Comparison of ENCODE assay signal across 8 cellular contexts in genomic region chr15:75639709-75640482, GRCh38. TPM values are rescaled to one million over a fixed set of nuclear protein-coding genes. Genes with fewer than 3 reads are reported as not detected.
DNase-seq lines count a peak whose midpoint lies in the region; ATAC-seq, FAIRE-seq and TF ChIP-seq lines count a peak whose summit lies in the region.

TSS of gene IMP3 (minus strand) at chr15:75640224. CDS start at chr15:75640168, 56 bp downstream.

- H3K9me3 ChIP-seq in body of pancreas (no peaks in the 10 kb centered on the region), sigmoid colon (no peaks in the 10 kb centered on the region)

- TF ChIP-seq CTCF in 22Rv1 (IDR thresholded peaks at IDR 0.05) (no peak), body of pancreas (IDR thresholded peaks at IDR 0.05) (peak in 1 of 7 experiments; percentile 2), sigmoid colon (IDR thresholded peaks at IDR 0.05) (no peak)

- H3K27ac ChIP-seq in 22Rv1, result peak within 1 kb of the TSS; percentile 95
- peak within 1 kb of the TSS; percentile 83 to 98 (median 94) for H3K27ac ChIP-seq in body of pancreas
- H3K27ac ChIP-seq in sigmoid colon, result peak within 1 kb of the TSS; percentile 88 to 93 (median 92)

- no peaks in the 10 kb centered on the region for H3K27me3 ChIP-seq in body of pancreas
- no peaks in the 10 kb centered on the region for H3K27me3 ChIP-seq in sigmoid colon

- peak; percentile 74 for FAIRE-seq in TTC549 (lab: Jason Lieb, UNC)

- peak in 1 of 4 donors; percentile 27 for TF ChIP-seq EP300 in sigmoid colon (IDR thresholded peaks at IDR 0.05)

- peak; percentile 98 to 99 (median 99) for TF ChIP-seq POLR2A in body of pancreas (IDR thresholded peaks at IDR 0.05)
- peak; percentile 93 to 97 for TF ChIP-seq POLR2A in sigmoid colon (IDR thresholded peaks at IDR 0.05)

- H3K36me3 ChIP-seq in body of pancreas (replicated peaks in 1 of 2; ENCODE audit: insufficient read depth in 1 of 2, low read depth in 2 of 2), result no peaks in the 10 kb centered on the region
- H3K36me3 ChIP-seq in sigmoid colon, result no peaks in the 10 kb centered on the region

- peak; percentile 81 for DNase-seq in NCI-H2107 treated with DMSO at 0.1 percent for 48 hours (lab: John Stamatoyannopoulos, UW; ENCODE audit: unreplicated experiment)
- peak; percentile 95 to 97 (median 96) for DNase-seq in body of pancreas
- DNase-seq in iPS DF 19.7 (ENCODE audit: low read depth, low spot score), result peak; percentile 93
- peak; percentile 98 for DNase-seq in sigmoid colon

- H3K4me1 ChIP-seq in body of pancreas (peaks cover 39% of the 10 kb centered on the region), sigmoid colon (peaks cover 0 to 41% (median 29%) of the 10 kb centered on the region in 4 donors)

- WGBS in body of pancreas, 2 donors, result 0 to 1% methylated on average over 28 to 83 of the region's 83 CpGs
- 0 to 1% methylated on average over 83 of the region's 83 CpGs for WGBS in sigmoid colon, 2 donors

- H3K4me3 ChIP-seq in body of pancreas (peak within 1 kb of the TSS; percentile 54 to 99), sigmoid colon (peak within 1 kb of the TSS; percentile 76 to 84 (median 81))

- intact Hi-C loops in body of pancreas (cut with DNase I), result no loop called here
- intact Hi-C loops in sigmoid colon (cut with DNase I), result loop anchor here (5.0 kb wide), 4 partner anchors 42 to 188 kb away; partner anchors contain the start of gene SIN3A

- ATAC-seq in GM18520 (IDR thresholded peaks at IDR 0.05; ENCODE audit: unreplicated experiment), result peak; percentile 93
- ATAC-seq in HG03064 (IDR thresholded peaks at IDR 0.05; ENCODE audit: low read depth, unreplicated experiment), result peak; percentile 93
- peak; percentile 96 for ATAC-seq in body of pancreas

RNA-seq across cellular contexts. Expression of gene IMP3, which starts in this region (rescaled TPM):
- total RNA-seq in body of pancreas, result 10 to 100 TPM; 43.1 to 66.6 TPM
- 100 to 1,000 TPM in 1 of 4 donors, 10 to 100 TPM in 3; 55.4 to 117 (median 84.3) TPM for total RNA-seq in sigmoid colon
- polyA plus RNA-seq in sigmoid colon, result 10 to 100 TPM; 58.3 to 94.1 (median 62.0) TPM

Comparison
In these comparisons a context has a peak if more than half of its experiments do, and no peak if none do; other contexts are left out.
1. Peak in every context shown above with its lines: DNase-seq, ATAC-seq, H3K4me3 ChIP-seq and H3K27ac ChIP-seq.